1 cellular context compared by ENCODE assay signal in genomic region chr1:205811660-205812059, GRCh38.
TF ChIP-seq lines count a peak whose summit lies in the region.

No MANE protein-coding gene starts in this region.

TF ChIP-seq in IMR-90, 13 proteins besides CTCF, POLR2A, EP300 and RAD21 (continued from another document):
- TF ChIP-seq, protein P1, sequence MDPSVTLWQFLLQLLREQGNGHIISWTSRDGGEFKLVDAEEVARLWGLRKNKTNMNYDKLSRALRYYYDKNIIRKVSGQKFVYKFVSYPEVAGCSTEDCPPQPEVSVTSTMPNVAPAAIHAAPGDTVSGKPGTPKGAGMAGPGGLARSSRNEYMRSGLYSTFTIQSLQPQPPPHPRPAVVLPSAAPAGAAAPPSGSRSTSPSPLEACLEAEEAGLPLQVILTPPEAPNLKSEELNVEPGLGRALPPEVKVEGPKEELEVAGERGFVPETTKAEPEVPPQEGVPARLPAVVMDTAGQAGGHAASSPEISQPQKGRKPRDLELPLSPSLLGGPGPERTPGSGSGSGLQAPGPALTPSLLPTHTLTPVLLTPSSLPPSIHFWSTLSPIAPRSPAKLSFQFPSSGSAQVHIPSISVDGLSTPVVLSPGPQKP (IDR thresholded peaks at IDR 0.05; ENCODE audit: borderline replicate concordance, low read depth, low read length) = no peak
- TF ChIP-seq USF2 (IDR thresholded peaks at IDR 0.05; ENCODE audit: low read depth, low read length) (no peak), NFE2L2 (IDR thresholded peaks at IDR 0.05; ENCODE audit: low read depth, low read length) (no peak), MAFK (IDR thresholded peaks at IDR 0.05; ENCODE audit: low read depth, low read length) (no peak)
